In genomic region chr11:1412377-1413095, GRCh38 we compare ENCODE assay signal across 24 cellular contexts. TPM values are rescaled to one million over a fixed set of nuclear protein-coding genes. Genes with fewer than 3 reads are reported as not detected.
"Had no signal": no experiment of that assay in that cellular context is flagged by ENCODE, and none has a peak within 500 bp of the region (broad histone marks: within the 10 kb centered on the region; RNA-seq: fewer than 3 reads in every experiment).

No MANE protein-coding gene starts in this region.

- H3K4me2 ChIP-seq: SK-N-SH had no signal

- H3K27ac ChIP-seq: RWPE1 had no signal

- DNase-seq: Karpas-422; KG1; MG63; NCI-H1092; NCI-H1105 treated with DMSO at 0.1 percent for 48 hours; NCI-H1417 treated with DMSO at 0.1 percent for 48 hours; NCI-H146; NCI-H1694 treated with DMSO at 0.1 percent for 48 hours; NCI-H1930; NCI-H2081; NCI-H2107; NCI-H2227 treated with DMSO at 0.1 percent for 48 hours; NCI-H446; NCI-H510A; NCI-H524 treated with DMSO at 0.1 percent for 48 hours; NCI-H69; NCI-H774; NK-92 treated with Interleukin-12 subunit alpha and Interleukin-12 subunit beta, amount 100 ng/mL, for 24 hours; PC-3; SHP77; SK-N-SH had no signal

- H3K9ac ChIP-seq: SK-N-SH had no signal

- ATAC-seq: Panc1, PC-3 had no signal

- H3K27me3 ChIP-seq: MG63 had no signal

- H3K4me3 ChIP-seq: MG63 had no signal

- H3K9me2 ChIP-seq: SK-N-SH had no signal

- H3K36me3 ChIP-seq: MG63 had no signal

RNA-seq across cellular contexts. Expression of gene BRSK2, which starts 22.8 kb away (rescaled TPM):
- total RNA-seq: OCI-LY7 had no signal
